In the genomic region with DNA sequence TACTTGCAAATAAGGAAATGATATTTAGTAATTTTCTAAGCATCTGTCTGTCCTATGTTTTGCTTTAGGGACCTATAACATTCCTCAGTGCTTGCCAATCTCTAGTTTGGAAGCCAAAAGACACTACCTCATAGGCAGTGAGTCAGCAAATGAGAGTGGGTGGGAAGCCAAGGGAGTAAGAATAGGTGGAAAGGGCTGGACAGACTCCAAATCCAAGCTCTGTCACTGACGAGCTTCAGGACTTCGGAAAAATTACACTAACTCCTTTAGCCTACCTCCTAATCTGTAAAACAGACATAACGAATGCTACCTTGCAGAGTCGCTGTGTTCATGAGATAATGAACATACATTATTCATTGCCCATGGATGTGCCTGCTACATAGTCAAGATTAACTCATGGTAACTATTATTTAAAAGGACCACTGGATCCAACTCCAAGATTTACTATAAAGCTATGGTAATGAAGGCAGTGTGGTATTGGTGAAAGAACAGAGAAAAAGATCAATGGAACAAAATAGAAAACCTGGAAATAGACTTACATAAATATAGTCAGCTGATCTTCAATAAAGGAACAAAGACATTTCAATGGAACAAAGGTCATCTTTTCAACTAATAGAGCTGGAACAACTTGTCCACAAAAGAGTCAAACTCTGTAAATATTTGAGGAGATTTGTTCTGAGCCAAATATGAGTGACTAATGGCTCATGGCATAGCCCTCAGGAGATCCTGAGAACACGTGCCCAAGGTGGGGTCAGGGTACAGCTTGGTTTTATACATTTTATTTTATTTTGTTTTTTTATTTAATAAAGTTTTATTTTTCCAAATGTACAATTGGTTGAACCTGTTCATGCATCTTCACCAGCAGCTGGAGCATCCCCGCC, we compare ENCODE assay signal across 1 cellular context.
TF ChIP-seq lines count a peak whose summit lies in the region.

No MANE protein-coding gene starts in this region.

TF ChIP-seq in HEK293, 187 proteins besides CTCF, POLR2A, EP300 and RAD21 (continued from another document and continues in another):
- TF ChIP-seq ZFHX2 (tag by site-specific recombination; conservative IDR thresholded peaks at IDR 0.05) (peak; percentile 85), ZNF24 (tag by site-specific recombination; IDR thresholded peaks at IDR 0.05) (peak; percentile 26; the same call in 1 of the 2 replicates), ZFP37 (tag by site-specific recombination; IDR thresholded peaks at IDR 0.05) (no peak; the same call in 1 of the 2 replicates), ZNF175 (tag by site-specific recombination; IDR thresholded peaks at IDR 0.05) (no peak), KLF1 (tag by site-specific recombination; IDR thresholded peaks at IDR 0.05) (peak; percentile 22; the same call in 1 of the 2 replicates), SP2 (tag by site-specific recombination; IDR thresholded peaks at IDR 0.05) (no peak; the same call in 1 of the 2 replicates), ZEB2 (tag by site-specific recombination; IDR thresholded peaks at IDR 0.05) (peak; percentile 64), ZNF449 (tag by site-specific recombination; IDR thresholded peaks at IDR 0.05) (no peak), WT1 (tag by site-specific recombination; IDR thresholded peaks at IDR 0.05) (peak; percentile 93), ZNF394 (tag by site-specific recombination; IDR thresholded peaks at IDR 0.05; ENCODE audit: borderline replicate concordance) (no peak; the same call in 1 of the 2 replicates), ZNF830 (tag by site-specific recombination; IDR thresholded peaks at IDR 0.05; ENCODE audit: low read depth) (no peak), ZNF433 (tag by site-specific recombination; IDR thresholded peaks at IDR 0.05; ENCODE audit: low read depth) (no peak), ZNF600 (tag by site-specific recombination; IDR thresholded peaks at IDR 0.05) (peak; percentile 77), ZNF426 (tag by site-specific recombination; IDR thresholded peaks at IDR 0.05) (no peak), ZBTB8A (tag by site-specific recombination; IDR thresholded peaks at IDR 0.05) (no peak), GLI4 (tag by site-specific recombination; IDR thresholded peaks at IDR 0.05) (no peak), ZNF140 (tag by site-specific recombination; IDR thresholded peaks at IDR 0.05) (no peak), ZNF324 (tag by site-specific recombination; IDR thresholded peaks at IDR 0.05) (0 out of 2 replicates have a peak, but pooled peaks have one; percentile 26), ZIC2 (tag by site-specific recombination; IDR thresholded peaks at IDR 0.05) (no peak), ZNF157 (tag by site-specific recombination; IDR thresholded peaks at IDR 0.05) (no peak), ZNF843 (tag by site-specific recombination; IDR thresholded peaks at IDR 0.05) (peak; percentile 52; the same call in 1 of the 2 replicates), SP7 (tag by site-specific recombination; IDR thresholded peaks at IDR 0.05) (peak; percentile 70), ZBTB17 (tag by site-specific recombination; IDR thresholded peaks at IDR 0.05) (peak; percentile 87), ZNF558 (tag by site-specific recombination; IDR thresholded peaks at IDR 0.05) (no peak), GLIS2 (tag by site-specific recombination; IDR thresholded peaks at IDR 0.05) (no peak), ZNF48 (tag by site-specific recombination; IDR thresholded peaks at IDR 0.05) (no peak), BCL11B (tag by site-specific recombination; IDR thresholded peaks at IDR 0.05; ENCODE audit: low read depth) (no peak), ZNF354C (tag by site-specific recombination; IDR thresholded peaks at IDR 0.05; ENCODE audit: borderline replicate concordance, low read depth) (no peak), ZNF335 (tag by site-specific recombination; conservative IDR thresholded peaks at IDR 0.05) (peak; percentile 52), ZNF146 (tag by site-specific recombination; IDR thresholded peaks at IDR 0.05) (no peak), ZNF513 (tag by site-specific recombination; IDR thresholded peaks at IDR 0.05) (no peak), ZNF10 (tag by site-specific recombination; IDR thresholded peaks at IDR 0.05) (no peak), ZNF629 (tag by site-specific recombination; IDR thresholded peaks at IDR 0.05) (peak; percentile 89), ZBTB21 (tag by site-specific recombination; IDR thresholded peaks at IDR 0.05) (peak; percentile 61; the same call in 1 of the 2 replicates), TCF7L2 (IDR thresholded peaks at IDR 0.05; ENCODE audit: borderline replicate concordance, low read depth, low read length) (no peak), ZBTB1 (tag by site-specific recombination; IDR thresholded peaks at IDR 0.05) (no peak), ZNF660 (tag by site-specific recombination; IDR thresholded peaks at IDR 0.05) (peak; percentile 85; the same call in 1 of the 2 replicates), ZNF239 (tag by site-specific recombination; IDR thresholded peaks at IDR 0.05) (no peak), EGR2 (tag by site-specific recombination; IDR thresholded peaks at IDR 0.05; ENCODE audit: low read depth) (peak; percentile 80), KLF8 (tag by site-specific recombination; IDR thresholded peaks at IDR 0.05) (peak; percentile 78), ZNF202 (tag by site-specific recombination; IDR thresholded peaks at IDR 0.05; ENCODE audit: borderline replicate concordance) (no peak), ZNF549 (tag by site-specific recombination; IDR thresholded peaks at IDR 0.05) (no peak), HOXC10 (CRISPR knock-in tag; IDR thresholded peaks at IDR 0.05) (no peak), FEZF1 (tag by site-specific recombination; IDR thresholded peaks at IDR 0.05) (peak; percentile 56), ZNF398 (tag by site-specific recombination; IDR thresholded peaks at IDR 0.05) (peak; percentile 76), ZBTB7A (tag by site-specific recombination; IDR thresholded peaks at IDR 0.05; ENCODE audit: low read depth) (no peak), ZNF76 (tag by site-specific recombination; IDR thresholded peaks at IDR 0.05; ENCODE audit: borderline replicate concordance, low read depth) (no peak), ZBTB11 (tag by site-specific recombination; conservative IDR thresholded peaks at IDR 0.05; ENCODE audit: low read depth) (no peak), ZNF596 (tag by site-specific recombination; IDR thresholded peaks at IDR 0.05) (no peak), ZNF837 (tag by site-specific recombination; IDR thresholded peaks at IDR 0.05) (no peak), GLI2 (tag by site-specific recombination; IDR thresholded peaks at IDR 0.05; ENCODE audit: borderline replicate concordance, low read depth) (0 out of 2 replicates have a peak, but pooled peaks have one; percentile 44)
- TF ChIP-seq, protein P1, sequence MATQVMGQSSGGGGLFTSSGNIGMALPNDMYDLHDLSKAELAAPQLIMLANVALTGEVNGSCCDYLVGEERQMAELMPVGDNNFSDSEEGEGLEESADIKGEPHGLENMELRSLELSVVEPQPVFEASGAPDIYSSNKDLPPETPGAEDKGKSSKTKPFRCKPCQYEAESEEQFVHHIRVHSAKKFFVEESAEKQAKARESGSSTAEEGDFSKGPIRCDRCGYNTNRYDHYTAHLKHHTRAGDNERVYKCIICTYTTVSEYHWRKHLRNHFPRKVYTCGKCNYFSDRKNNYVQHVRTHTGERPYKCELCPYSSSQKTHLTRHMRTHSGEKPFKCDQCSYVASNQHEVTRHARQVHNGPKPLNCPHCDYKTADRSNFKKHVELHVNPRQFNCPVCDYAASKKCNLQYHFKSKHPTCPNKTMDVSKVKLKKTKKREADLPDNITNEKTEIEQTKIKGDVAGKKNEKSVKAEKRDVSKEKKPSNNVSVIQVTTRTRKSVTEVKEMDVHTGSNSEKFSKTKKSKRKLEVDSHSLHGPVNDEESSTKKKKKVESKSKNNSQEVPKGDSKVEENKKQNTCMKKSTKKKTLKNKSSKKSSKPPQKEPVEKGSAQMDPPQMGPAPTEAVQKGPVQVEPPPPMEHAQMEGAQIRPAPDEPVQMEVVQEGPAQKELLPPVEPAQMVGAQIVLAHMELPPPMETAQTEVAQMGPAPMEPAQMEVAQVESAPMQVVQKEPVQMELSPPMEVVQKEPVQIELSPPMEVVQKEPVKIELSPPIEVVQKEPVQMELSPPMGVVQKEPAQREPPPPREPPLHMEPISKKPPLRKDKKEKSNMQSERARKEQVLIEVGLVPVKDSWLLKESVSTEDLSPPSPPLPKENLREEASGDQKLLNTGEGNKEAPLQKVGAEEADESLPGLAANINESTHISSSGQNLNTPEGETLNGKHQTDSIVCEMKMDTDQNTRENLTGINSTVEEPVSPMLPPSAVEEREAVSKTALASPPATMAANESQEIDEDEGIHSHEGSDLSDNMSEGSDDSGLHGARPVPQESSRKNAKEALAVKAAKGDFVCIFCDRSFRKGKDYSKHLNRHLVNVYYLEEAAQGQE (tag by site-specific recombination; IDR thresholded peaks at IDR 0.05) = 0 out of 2 replicates have a peak, but pooled peaks have one; percentile 20
- TF ChIP-seq, protein P2, sequence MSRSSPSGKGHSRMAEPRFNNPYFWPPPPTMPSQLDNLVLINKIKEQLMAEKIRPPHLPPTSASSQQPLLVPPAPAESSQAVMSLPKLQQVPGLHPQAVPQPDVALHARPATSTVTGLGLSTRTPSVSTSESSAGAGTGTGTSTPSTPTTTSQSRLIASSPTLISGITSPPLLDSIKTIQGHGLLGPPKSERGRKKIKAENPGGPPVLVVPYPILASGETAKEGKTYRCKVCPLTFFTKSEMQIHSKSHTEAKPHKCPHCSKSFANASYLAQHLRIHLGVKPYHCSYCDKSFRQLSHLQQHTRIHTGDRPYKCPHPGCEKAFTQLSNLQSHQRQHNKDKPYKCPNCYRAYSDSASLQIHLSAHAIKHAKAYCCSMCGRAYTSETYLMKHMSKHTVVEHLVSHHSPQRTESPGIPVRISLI (tag by site-specific recombination; IDR thresholded peaks at IDR 0.05) = no peak
- TF ChIP-seq, protein P3, sequence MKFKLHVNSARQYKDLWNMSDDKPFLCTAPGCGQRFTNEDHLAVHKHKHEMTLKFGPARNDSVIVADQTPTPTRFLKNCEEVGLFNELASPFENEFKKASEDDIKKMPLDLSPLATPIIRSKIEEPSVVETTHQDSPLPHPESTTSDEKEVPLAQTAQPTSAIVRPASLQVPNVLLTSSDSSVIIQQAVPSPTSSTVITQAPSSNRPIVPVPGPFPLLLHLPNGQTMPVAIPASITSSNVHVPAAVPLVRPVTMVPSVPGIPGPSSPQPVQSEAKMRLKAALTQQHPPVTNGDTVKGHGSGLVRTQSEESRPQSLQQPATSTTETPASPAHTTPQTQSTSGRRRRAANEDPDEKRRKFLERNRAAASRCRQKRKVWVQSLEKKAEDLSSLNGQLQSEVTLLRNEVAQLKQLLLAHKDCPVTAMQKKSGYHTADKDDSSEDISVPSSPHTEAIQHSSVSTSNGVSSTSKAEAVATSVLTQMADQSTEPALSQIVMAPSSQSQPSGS (tag by site-specific recombination; IDR thresholded peaks at IDR 0.05; ENCODE audit: low read depth) = no peak
